ENCODE assay signal across 8 cellular contexts in the genomic region with DNA sequence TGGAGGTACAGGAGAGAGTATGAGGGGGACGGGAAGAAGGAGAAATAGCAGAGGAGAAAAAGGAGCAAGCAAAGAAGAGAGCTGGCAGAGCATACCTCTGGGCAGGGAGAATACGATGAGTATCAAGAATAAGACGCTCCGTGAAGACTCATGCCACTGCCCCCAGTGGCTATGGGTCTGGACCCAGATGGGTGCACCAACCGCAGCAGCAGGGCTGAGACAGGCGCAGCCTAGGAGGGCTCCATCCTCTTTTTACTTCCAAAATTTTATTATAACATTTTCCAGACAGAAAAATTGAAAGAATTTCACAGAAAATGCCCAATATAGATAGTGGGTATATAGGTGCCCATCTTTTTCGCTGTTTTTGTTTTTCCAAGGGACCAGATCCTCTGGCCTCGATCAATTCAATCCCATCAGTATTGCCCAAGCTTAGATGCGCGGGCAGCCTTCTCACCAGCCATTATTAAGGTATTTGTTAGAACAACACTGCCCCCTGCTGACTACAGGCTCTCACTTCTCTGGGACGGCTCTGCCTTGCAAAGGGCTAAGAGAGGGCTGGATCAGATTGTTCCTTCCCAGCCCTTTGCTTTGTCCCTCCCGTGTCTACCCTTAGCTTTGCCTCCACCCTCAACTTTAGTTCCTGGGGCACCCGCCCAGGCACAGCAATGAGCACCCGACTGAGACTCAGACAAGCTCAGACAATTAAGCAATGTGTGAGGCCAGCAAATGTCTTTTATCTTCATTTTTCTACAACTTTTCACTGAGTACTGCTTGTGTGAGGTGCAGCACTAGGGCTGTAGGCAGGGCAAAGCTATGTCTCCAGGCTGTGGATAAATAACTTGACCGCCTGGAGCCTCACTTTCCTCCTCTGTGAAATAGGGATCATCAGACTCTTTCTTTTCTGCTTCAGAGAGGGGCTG.
DNase-seq lines count a peak whose midpoint lies in the region; ATAC-seq and TF ChIP-seq lines count a peak whose summit lies in the region.

No MANE protein-coding gene starts in this region.

- TF ChIP-seq CTCF in C4-2B (conservative IDR thresholded peaks at IDR 0.05) = peak; percentile 87

- H3K27me3 Mint-ChIP-seq in memory B cell = peaks cover 28% of the 10 kb centered on the region

- no peak overlapping the region for H3K4me3 Mint-ChIP-seq in memory B cell

- H3K36me3 Mint-ChIP-seq in memory B cell = no peaks in the 10 kb centered on the region

- H3K27ac ChIP-seq in C4-2B = no peak overlapping the region

- ATAC-seq in GM19351 (IDR thresholded peaks at IDR 0.05; ENCODE audit: unreplicated experiment) (peak; percentile 93), HG03439 (IDR thresholded peaks at IDR 0.05; ENCODE audit: unreplicated experiment) (peak; percentile 90), memory B cell (ENCODE audit: low read depth) (peak; percentile 82)

- no peaks in the 10 kb centered on the region for H3K9me3 Mint-ChIP-seq in memory B cell

- no peak overlapping the region for H3K27ac Mint-ChIP-seq in memory B cell

- peak; percentile 66 to 88 for DNase-seq in NCI-H526 (lab: John Stamatoyannopoulos, UW)
- DNase-seq in activated CD4-positive, alpha-beta T cell treated with anti-CD3 and anti-CD28 coated beads, Interleukin-2, amount 50 U/mL, for 24 hours (ENCODE audit: low read depth in 1 of 2, low spot score in 1 of 2) = peak; percentile 43 to 73
- peak; percentile 48 for DNase-seq in effector CD8-positive, alpha-beta T cell (lab: John Stamatoyannopoulos, UW)
- peak; percentile 57 to 62 for DNase-seq in memory B cell (ENCODE audit: low spot score in 2 of 2)
- peak; percentile 5 to 49 for DNase-seq in stimulated activated CD8-positive, alpha-beta memory T cell treated with anti-CD3 and anti-CD28 coated beads, Interleukin-15, amount 100 ng/mL, for 4 hours (ENCODE audit: low read depth in 2 of 2)

- H3K4me1 Mint-ChIP-seq in memory B cell = peaks cover 7% of the 10 kb centered on the region

Comparison
In these comparisons a context has a peak if more than half of its experiments do, and no peak if none do; other contexts are left out.
1. DNase-seq: peak in every context shown above with its lines; median percentile 77 in NCI-H526; 60 in memory B cell; 58 in activated CD4-positive, alpha-beta T cell treated with anti-CD3 and anti-CD28 coated beads, Interleukin-2, amount 50 U/mL, for 24 hours; 48 in effector CD8-positive, alpha-beta T cell; 27 in stimulated activated CD8-positive, alpha-beta memory T cell treated with anti-CD3 and anti-CD28 coated beads, Interleukin-15, amount 100 ng/mL, for 4 hours.